8 cellular contexts compared by ENCODE assay signal in genomic region chr14:81170104-81170828, GRCh38. TPM values are rescaled to one million over a fixed set of nuclear protein-coding genes. Genes with fewer than 3 reads are reported as not detected.
DNase-seq lines count a peak whose midpoint lies in the region; ATAC-seq and TF ChIP-seq lines count a peak whose summit lies in the region.

No MANE protein-coding gene starts in this region.

- peaks cover 3 to 20% (median 3%) of the 10 kb centered on the region in 3 donors for H3K4me1 ChIP-seq in esophagus squamous epithelium

- H3K9me3 ChIP-seq in esophagus squamous epithelium = no peaks in the 10 kb centered on the region

- intact Hi-C loops in esophagus squamous epithelium (cut with DNase I) = no loop called here

- no peaks in the 10 kb centered on the region for H3K9me3 Mint-ChIP-seq in activated T-cell treated with anti-CD3 and anti-CD28 coated beads, Interleukin-2, amount 50 U/mL, for 4 hours

- no peak for TF ChIP-seq EP300 in Ishikawa (IDR thresholded peaks at IDR 0.05; ENCODE audit: borderline replicate concordance)

- WGBS in esophagus squamous epithelium, 2 donors = 0% methylated on average over 6 to 17 of the region's 28 CpGs

- TF ChIP-seq POLR2A in esophagus squamous epithelium (IDR thresholded peaks at IDR 0.05) = peak in 3 of 4 donors; percentile 34 to 85 (median 50)

- no peaks in the 10 kb centered on the region for H3K36me3 Mint-ChIP-seq in activated T-cell treated with anti-CD3 and anti-CD28 coated beads, Interleukin-2, amount 50 U/mL, for 4 hours (ENCODE audit: insufficient read depth)

- TF ChIP-seq RAD21 in Ishikawa (IDR thresholded peaks at IDR 0.05; ENCODE audit: low read depth) = peak; percentile 63

- DNase-seq in DMS53 treated with DMSO at 0.1 percent for 48 hours (lab: John Stamatoyannopoulos, UW; ENCODE audit: unreplicated experiment) (peak; percentile 60), OCI-M2 (lab: John Stamatoyannopoulos, UW; ENCODE audit: unreplicated experiment) (peak; percentile 94), esophagus squamous epithelium (lab: John Stamatoyannopoulos, UW) (peak; percentile 52), myocyte (ENCODE audit: low read depth) (peak; percentile 94)
- DNase-seq in activated T-cell treated with anti-CD3 and anti-CD28 coated beads, Interleukin-2, amount 50 U/mL, for 4 hours = peak; percentile 81
- DNase-seq in stimulated activated CD8-positive, alpha-beta memory T cell treated with anti-CD3 and anti-CD28 coated beads, Interleukin-7, amount 100 ng/mL, for 48 hours (ENCODE audit: extremely low read depth in 1 of 2, low read depth in 1 of 2) = peak; percentile 76 to 88

- H3K4me3 Mint-ChIP-seq in activated T-cell treated with anti-CD3 and anti-CD28 coated beads, Interleukin-2, amount 50 U/mL, for 4 hours = peak overlapping the region; percentile 87

- ATAC-seq in GM21576 (IDR thresholded peaks at IDR 0.05; ENCODE audit: unreplicated experiment) = peak; percentile 95
- ATAC-seq in activated T-cell treated with anti-CD3 and anti-CD28 coated beads, Interleukin-2, amount 50 U/mL, for 4 hours = peak; percentile 99

- H3K36me3 ChIP-seq in esophagus squamous epithelium = no peaks in the 10 kb centered on the region

- H3K27me3 Mint-ChIP-seq in activated T-cell treated with anti-CD3 and anti-CD28 coated beads, Interleukin-2, amount 50 U/mL, for 4 hours (ENCODE audit: low read depth) = no peaks in the 10 kb centered on the region

- peak overlapping the region; percentile 89 to 96 (median 95) for H3K27ac ChIP-seq in esophagus squamous epithelium

- peak overlapping the region; percentile 64 to 83 (median 76) for H3K4me3 ChIP-seq in esophagus squamous epithelium

- H3K4me1 Mint-ChIP-seq in activated T-cell treated with anti-CD3 and anti-CD28 coated beads, Interleukin-2, amount 50 U/mL, for 4 hours (ENCODE audit: low read depth) = peaks cover 22% of the 10 kb centered on the region

- H3K27me3 ChIP-seq in esophagus squamous epithelium = no peaks in the 10 kb centered on the region

- TF ChIP-seq CTCF in esophagus squamous epithelium (IDR thresholded peaks at IDR 0.05) = peak; percentile 83 to 94 (median 87)

TF ChIP-seq in Ishikawa, 13 proteins besides CTCF, POLR2A, EP300 and RAD21:
- 0 out of 2 replicates have a peak, but pooled peaks have one; percentile 15 for TF ChIP-seq NFIC (IDR thresholded peaks at IDR 0.05)
- TF ChIP-seq, protein P1, sequence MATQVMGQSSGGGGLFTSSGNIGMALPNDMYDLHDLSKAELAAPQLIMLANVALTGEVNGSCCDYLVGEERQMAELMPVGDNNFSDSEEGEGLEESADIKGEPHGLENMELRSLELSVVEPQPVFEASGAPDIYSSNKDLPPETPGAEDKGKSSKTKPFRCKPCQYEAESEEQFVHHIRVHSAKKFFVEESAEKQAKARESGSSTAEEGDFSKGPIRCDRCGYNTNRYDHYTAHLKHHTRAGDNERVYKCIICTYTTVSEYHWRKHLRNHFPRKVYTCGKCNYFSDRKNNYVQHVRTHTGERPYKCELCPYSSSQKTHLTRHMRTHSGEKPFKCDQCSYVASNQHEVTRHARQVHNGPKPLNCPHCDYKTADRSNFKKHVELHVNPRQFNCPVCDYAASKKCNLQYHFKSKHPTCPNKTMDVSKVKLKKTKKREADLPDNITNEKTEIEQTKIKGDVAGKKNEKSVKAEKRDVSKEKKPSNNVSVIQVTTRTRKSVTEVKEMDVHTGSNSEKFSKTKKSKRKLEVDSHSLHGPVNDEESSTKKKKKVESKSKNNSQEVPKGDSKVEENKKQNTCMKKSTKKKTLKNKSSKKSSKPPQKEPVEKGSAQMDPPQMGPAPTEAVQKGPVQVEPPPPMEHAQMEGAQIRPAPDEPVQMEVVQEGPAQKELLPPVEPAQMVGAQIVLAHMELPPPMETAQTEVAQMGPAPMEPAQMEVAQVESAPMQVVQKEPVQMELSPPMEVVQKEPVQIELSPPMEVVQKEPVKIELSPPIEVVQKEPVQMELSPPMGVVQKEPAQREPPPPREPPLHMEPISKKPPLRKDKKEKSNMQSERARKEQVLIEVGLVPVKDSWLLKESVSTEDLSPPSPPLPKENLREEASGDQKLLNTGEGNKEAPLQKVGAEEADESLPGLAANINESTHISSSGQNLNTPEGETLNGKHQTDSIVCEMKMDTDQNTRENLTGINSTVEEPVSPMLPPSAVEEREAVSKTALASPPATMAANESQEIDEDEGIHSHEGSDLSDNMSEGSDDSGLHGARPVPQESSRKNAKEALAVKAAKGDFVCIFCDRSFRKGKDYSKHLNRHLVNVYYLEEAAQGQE (IDR thresholded peaks at IDR 0.05; ENCODE audit: low read depth) = no peak
- TF ChIP-seq TAF1 (IDR thresholded peaks at IDR 0.05; ENCODE audit: low read depth) = peak; percentile 55; the same call in 1 of the 2 replicates
- TF ChIP-seq MAX (IDR thresholded peaks at IDR 0.05) = peak; percentile 43
- TF ChIP-seq CEBPB (IDR thresholded peaks at IDR 0.05) = no peak
- no peak for TF ChIP-seq ZBTB7A (IDR thresholded peaks at IDR 0.05; ENCODE audit: low read depth)
- TF ChIP-seq YY1 (IDR thresholded peaks at IDR 0.05; ENCODE audit: low read depth) = 0 out of 2 replicates have a peak, but pooled peaks have one; percentile 12
- no peak for TF ChIP-seq FOXM1 (IDR thresholded peaks at IDR 0.05; ENCODE audit: borderline replicate concordance, low read depth)
- peak; percentile 33 for TF ChIP-seq TEAD4 (IDR thresholded peaks at IDR 0.05)
- TF ChIP-seq USF1 (IDR thresholded peaks at IDR 0.05) = no peak
- peak; percentile 29; the same call in 1 of the 2 replicates for TF ChIP-seq TCF12 (IDR thresholded peaks at IDR 0.05; ENCODE audit: low read depth)
- TF ChIP-seq CREB1 (IDR thresholded peaks at IDR 0.05; ENCODE audit: low read depth) = no peak
- TF ChIP-seq EGR1 (IDR thresholded peaks at IDR 0.05) = 0 out of 2 replicates have a peak, but pooled peaks have one; percentile 5
TF ChIP-seq in Ishikawa: peak in this region for 7.

RNA-seq across cellular contexts. Expression of gene GTF2A1, which starts 50.5 kb away (rescaled TPM):
- total RNA-seq in activated T-cell treated with anti-CD3 and anti-CD28 coated beads, Interleukin-2, amount 50 U/mL, for 4 hours = 10 to 100 TPM; 42.8 to 44.4 (median 43.4) TPM
- 10 to 100 TPM; 18.7 to 25.7 (median 22.9) TPM for total RNA-seq in esophagus squamous epithelium
- 20.1 and 28.6 TPM in 2 replicates for total RNA-seq in myocyte
- 15.7 TPM for polyA plus RNA-seq in myocyte (2012)

Comparison
In these comparisons a context has a peak if more than half of its experiments do, and no peak if none do; other contexts are left out.
1. Peak in every context shown above with its lines: DNase-seq, ATAC-seq, H3K4me3 ChIP-seq and H3K27ac ChIP-seq.